ENCODE assay signal across 7 cellular contexts in the genomic region with DNA sequence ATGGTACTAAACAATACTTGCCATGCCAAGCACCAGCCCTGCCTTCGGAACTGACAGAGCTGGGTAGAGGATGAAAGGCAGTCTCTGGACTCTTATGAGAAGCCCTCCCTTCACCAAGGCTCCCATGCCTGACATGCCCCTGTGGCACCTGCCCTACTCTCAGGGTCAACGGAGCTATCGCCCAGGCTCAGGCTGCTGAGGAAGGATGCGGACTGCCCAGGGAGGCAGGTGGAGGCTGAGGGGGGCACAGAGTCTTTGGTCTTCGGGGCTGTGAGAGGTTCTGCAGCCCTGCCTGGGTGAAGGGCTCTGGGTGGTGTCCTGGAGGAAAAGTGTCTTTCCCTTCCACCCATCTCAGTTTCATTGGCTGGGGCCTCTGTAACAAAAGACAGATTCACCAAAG.
"Had no signal": no experiment of that assay in that cellular context is flagged by ENCODE, and none has a peak within 500 bp of the region (broad histone marks: within the 10 kb centered on the region; RNA-seq: fewer than 3 reads in every experiment).

No MANE protein-coding gene starts in this region.

- H3K4me3 ChIP-seq: GM23248 had no signal

- H3K9ac ChIP-seq: GM23248 had no signal

- H3K4me1 Mint-ChIP-seq: IgD-negative memory B cell had no signal

- H3K27ac Mint-ChIP-seq: IgD-negative memory B cell had no signal

- H2AFZ ChIP-seq: GM23248 had no signal

- ATAC-seq: HepG2 had no signal

- H3K27ac ChIP-seq: GM23248, HL-60 had no signal

- H3K9me3 Mint-ChIP-seq: IgD-negative memory B cell had no signal

- H3K36me3 Mint-ChIP-seq: IgD-negative memory B cell had no signal

- DNase-seq: GM23248, GOT3, H7, HCEC 1CT had no signal
